8 cellular contexts compared by ENCODE assay signal in the genomic region with DNA sequence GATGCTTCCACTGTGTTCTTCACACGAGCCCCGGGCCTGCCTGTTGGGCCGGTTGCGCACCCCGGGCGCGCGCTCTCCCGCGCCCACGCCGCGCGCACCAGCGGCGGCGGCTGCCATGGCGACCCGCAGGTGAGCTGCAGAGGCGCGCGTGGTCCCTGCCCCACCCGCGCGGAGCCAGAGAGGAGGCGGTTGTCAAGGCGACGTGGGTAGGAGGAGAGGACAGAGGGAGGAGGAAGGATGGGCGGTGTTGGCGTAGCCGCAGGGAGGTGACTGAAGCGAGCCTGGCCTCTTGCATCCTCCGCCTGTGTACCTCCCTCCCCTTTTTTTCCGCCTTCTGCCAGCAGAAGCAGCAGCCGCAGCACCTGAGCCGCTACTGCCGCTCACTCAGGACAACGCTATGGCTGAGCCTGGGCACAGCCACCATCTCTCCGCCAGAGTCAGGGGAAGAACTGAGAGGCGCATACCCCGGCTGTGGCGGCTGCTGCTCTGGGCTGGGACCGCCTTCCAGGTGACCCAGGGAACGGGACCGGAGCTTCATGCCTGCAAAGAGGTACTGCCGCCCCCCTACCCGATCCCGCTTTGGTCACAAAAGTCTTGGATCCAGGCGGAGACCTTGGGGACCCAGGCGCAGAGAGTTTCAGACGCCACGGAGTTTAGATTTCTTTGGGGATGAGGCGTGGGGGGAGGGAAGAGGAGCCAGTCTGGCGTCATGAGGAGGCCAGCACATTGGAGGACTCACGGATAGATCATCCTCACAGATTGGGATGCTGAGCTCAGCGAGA. TPM values are rescaled to one million over a fixed set of nuclear protein-coding genes. Genes with fewer than 3 reads are reported as not detected.
DNase-seq lines count a peak whose midpoint lies in the region; ATAC-seq and TF ChIP-seq lines count a peak whose summit lies in the region.

A gene with protein sequence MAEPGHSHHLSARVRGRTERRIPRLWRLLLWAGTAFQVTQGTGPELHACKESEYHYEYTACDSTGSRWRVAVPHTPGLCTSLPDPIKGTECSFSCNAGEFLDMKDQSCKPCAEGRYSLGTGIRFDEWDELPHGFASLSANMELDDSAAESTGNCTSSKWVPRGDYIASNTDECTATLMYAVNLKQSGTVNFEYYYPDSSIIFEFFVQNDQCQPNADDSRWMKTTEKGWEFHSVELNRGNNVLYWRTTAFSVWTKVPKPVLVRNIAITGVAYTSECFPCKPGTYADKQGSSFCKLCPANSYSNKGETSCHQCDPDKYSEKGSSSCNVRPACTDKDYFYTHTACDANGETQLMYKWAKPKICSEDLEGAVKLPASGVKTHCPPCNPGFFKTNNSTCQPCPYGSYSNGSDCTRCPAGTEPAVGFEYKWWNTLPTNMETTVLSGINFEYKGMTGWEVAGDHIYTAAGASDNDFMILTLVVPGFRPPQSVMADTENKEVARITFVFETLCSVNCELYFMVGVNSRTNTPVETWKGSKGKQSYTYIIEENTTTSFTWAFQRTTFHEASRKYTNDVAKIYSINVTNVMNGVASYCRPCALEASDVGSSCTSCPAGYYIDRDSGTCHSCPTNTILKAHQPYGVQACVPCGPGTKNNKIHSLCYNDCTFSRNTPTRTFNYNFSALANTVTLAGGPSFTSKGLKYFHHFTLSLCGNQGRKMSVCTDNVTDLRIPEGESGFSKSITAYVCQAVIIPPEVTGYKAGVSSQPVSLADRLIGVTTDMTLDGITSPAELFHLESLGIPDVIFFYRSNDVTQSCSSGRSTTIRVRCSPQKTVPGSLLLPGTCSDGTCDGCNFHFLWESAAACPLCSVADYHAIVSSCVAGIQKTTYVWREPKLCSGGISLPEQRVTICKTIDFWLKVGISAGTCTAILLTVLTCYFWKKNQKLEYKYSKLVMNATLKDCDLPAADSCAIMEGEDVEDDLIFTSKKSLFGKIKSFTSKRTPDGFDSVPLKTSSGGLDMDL (plus strand): TSS at position 329 of the 782 bp plus-strand sequence. CDS start 69 bp downstream, at position 398.

- ATAC-seq in GM21619 (IDR thresholded peaks at IDR 0.05; ENCODE audit: unreplicated experiment) (peak; percentile 64), HG03196 (IDR thresholded peaks at IDR 0.05; ENCODE audit: unreplicated experiment) (no peak)

- peak within 1 kb of the TSS; percentile 27 for H3K56ac ChIP-seq in mesendoderm (ENCODE audit: low read length)

- H3K27ac ChIP-seq in dorsolateral prefrontal cortex (peak within 1 kb of the TSS in 53 of 59 donors; percentile 31 to 89 (median 74)), mesendoderm (ENCODE audit: low read depth, low read length) (no peak within 1 kb of the TSS)

- peaks cover 0 to 15% (median 6%) of the 10 kb centered on the region in 7 donors for H3K9me3 Mint-ChIP-seq in CD14-positive monocyte
- H3K9me3 Mint-ChIP-seq in activated CD4-positive, alpha-beta memory T cell treated with anti-CD3 and anti-CD28 coated beads, Interleukin-2, amount 10 ng/mL, durations not matched to agents 7 days and 5 days: no peaks in the 10 kb centered on the region

- H3K4me3 ChIP-seq in dorsolateral prefrontal cortex (peak within 1 kb of the TSS; percentile 29 to 80 (median 65)), mesendoderm (ENCODE audit: low read length) (peak within 1 kb of the TSS; percentile 7)

- no peak within 1 kb of the TSS for H3K18ac ChIP-seq in mesendoderm (ENCODE audit: low read length)

- no peaks in the 10 kb centered on the region for H3K36me3 ChIP-seq in mesendoderm (ENCODE audit: control insufficient read depth, insufficient read depth, low read length)

- peak within 1 kb of the TSS; percentile 77 to 92 for H3K4me3 Mint-ChIP-seq in CD14-positive monocyte
- H3K4me3 Mint-ChIP-seq in activated CD4-positive, alpha-beta memory T cell treated with anti-CD3 and anti-CD28 coated beads, Interleukin-2, amount 10 ng/mL, durations not matched to agents 7 days and 5 days: peak within 1 kb of the TSS; percentile 78

- POLR2A ChIA-PET in activated CD4-positive, alpha-beta memory T cell treated with anti-CD3 and anti-CD28 coated beads, Interleukin-2, amount 10 ng/mL, durations not matched to agents 7 days and 5 days (lab: Charles Lee): interaction anchor here (0.7 to 7.8 kb wide), 6 partner anchors 13 to 136 kb away, joined by 3 to 92 read pairs (median 4); a partner anchor contains a TSS

- TF ChIP-seq CTCF in CD14-positive monocyte (IDR thresholded peaks at IDR 0.05) (no peak), dorsolateral prefrontal cortex (IDR thresholded peaks at IDR 0.05 in 54 of 56, conservative IDR thresholded peaks at IDR 0.05 in 2 of 56; ENCODE audit: low read depth in 1 of 56, partially characterized antibody in 56 of 56) (no peak)

- H3K4ac ChIP-seq in mesendoderm (ENCODE audit: low read depth, low read length): no peak within 1 kb of the TSS

- DNase-seq in CD14-positive monocyte (ENCODE audit: low spot score) (no peak), NCI-H2029 treated with DMSO at 0.1 percent for 48 hours (lab: John Stamatoyannopoulos, UW) (peak; percentile 43), dorsolateral prefrontal cortex (peak; percentile 28 to 87 (median 67)), mesendoderm (peak; percentile 69)
- DNase-seq in activated CD4-positive, alpha-beta memory T cell treated with anti-CD3 and anti-CD28 coated beads, Interleukin-2, amount 10 ng/mL, durations not matched to agents 7 days and 5 days: peak; percentile 88
- peak; percentile 47 for DNase-seq in stimulated activated CD8-positive, alpha-beta memory T cell treated with anti-CD3 and anti-CD28 coated beads, Interleukin-12 subunit alpha, Interleukin-12 subunit beta, amount 100 ng/mL, for 24 hours (ENCODE audit: extremely low read depth)

- H3K27ac Mint-ChIP-seq in CD14-positive monocyte: peak within 1 kb of the TSS in 6 of 7 donors; percentile 30 to 88 (median 58)
- H3K27ac Mint-ChIP-seq in activated CD4-positive, alpha-beta memory T cell treated with anti-CD3 and anti-CD28 coated beads, Interleukin-2, amount 10 ng/mL, durations not matched to agents 7 days and 5 days: peak within 1 kb of the TSS; percentile 55

- H4K5ac ChIP-seq in mesendoderm (ENCODE audit: low read length): no peak within 1 kb of the TSS

- peak within 1 kb of the TSS; percentile 40 for H3K4me2 ChIP-seq in mesendoderm (ENCODE audit: low read length)

- intact Hi-C loops in CD14-positive monocyte (cut with micrococcal nuclease) (loop anchor here (2.0 to 10.0 kb wide), 3 partner anchors 71 to 149 kb away; a partner anchor contains a TSS), dorsolateral prefrontal cortex (cut with DNase I) (loop anchor here (2.0 to 10.0 kb wide), 7 partner anchors 15 to 602 kb away; a partner anchor contains a TSS)

- H3K79me1 ChIP-seq in mesendoderm (ENCODE audit: low read length): no peaks in the 10 kb centered on the region

- H3K9ac ChIP-seq in mesendoderm (ENCODE audit: low read length): no peak within 1 kb of the TSS

- peaks cover 3 to 14% of the 10 kb centered on the region in 2 donors for H3K36me3 Mint-ChIP-seq in CD14-positive monocyte
- no peaks in the 10 kb centered on the region for H3K36me3 Mint-ChIP-seq in activated CD4-positive, alpha-beta memory T cell treated with anti-CD3 and anti-CD28 coated beads, Interleukin-2, amount 10 ng/mL, durations not matched to agents 7 days and 5 days (ENCODE audit: low read depth)

- H3K27me3 ChIP-seq in dorsolateral prefrontal cortex (no peaks in the 10 kb centered on the region), mesendoderm (ENCODE audit: insufficient read depth, low read length, poor library complexity) (peaks cover 20% of the 10 kb centered on the region)

- no peak within 1 kb of the TSS for H2BK15ac ChIP-seq in mesendoderm (replicated peaks; ENCODE audit: low read depth)

- no peak within 1 kb of the TSS for H2AK5ac ChIP-seq in mesendoderm (ENCODE audit: low read length)

- peaks cover 40% of the 10 kb centered on the region for H3K4me1 Mint-ChIP-seq in CD14-positive monocyte
- H3K4me1 Mint-ChIP-seq in activated CD4-positive, alpha-beta memory T cell treated with anti-CD3 and anti-CD28 coated beads, Interleukin-2, amount 10 ng/mL, durations not matched to agents 7 days and 5 days: peaks cover 37% of the 10 kb centered on the region

- no peak within 1 kb of the TSS for H2BK120ac ChIP-seq in mesendoderm (ENCODE audit: low read depth, low read length)

- H3K4me1 ChIP-seq in mesendoderm (ENCODE audit: control insufficient read depth, low read depth, low read length): no peaks in the 10 kb centered on the region

- CTCF ChIA-PET in activated CD4-positive, alpha-beta memory T cell treated with anti-CD3 and anti-CD28 coated beads, Interleukin-2, amount 10 ng/mL, durations not matched to agents 7 days and 5 days (lab: Charles Lee): interaction anchor here (1.1 to 2.4 kb wide), 6 partner anchors 9 to 422 kb away, joined by 3 to 10 read pairs (median 6); a partner anchor contains a TSS

- H3K27me3 Mint-ChIP-seq in CD14-positive monocyte (ENCODE audit: low read depth in 3 of 3): peaks cover 38 to 55% (median 54%) of the 10 kb centered on the region in 3 donors
- peaks cover 38% of the 10 kb centered on the region for H3K27me3 Mint-ChIP-seq in activated CD4-positive, alpha-beta memory T cell treated with anti-CD3 and anti-CD28 coated beads, Interleukin-2, amount 10 ng/mL, durations not matched to agents 7 days and 5 days

- H3K79me2 ChIP-seq in mesendoderm (ENCODE audit: control insufficient read depth, insufficient read depth, low read length): no peaks in the 10 kb centered on the region

- H4K8ac ChIP-seq in mesendoderm (ENCODE audit: low read depth, low read length): no peak within 1 kb of the TSS

- WGBS in mesendoderm (ENCODE audit: extremely low coverage, insufficient coverage, low lambda C conversion rate): no CpG with 5 or more reads among the region's 56 CpGs

- H3K23ac ChIP-seq in mesendoderm (ENCODE audit: low read length): no peak within 1 kb of the TSS

- H2BK5ac ChIP-seq in mesendoderm (ENCODE audit: low read length): no peak within 1 kb of the TSS

RNA-seq across cellular contexts. Expression of the gene that starts here (rescaled TPM):
- polyA plus RNA-seq in CD14-positive monocyte: not detected
- total RNA-seq in activated CD4-positive, alpha-beta memory T cell treated with anti-CD3 and anti-CD28 coated beads, Interleukin-2, amount 10 ng/mL, durations not matched to agents 7 days and 5 days: 1 to 10 TPM; 4.1 to 5.0 TPM
- 10 to 100 TPM; 19.9 to 67.6 (median 43.1) TPM for total RNA-seq in dorsolateral prefrontal cortex
- 0.06 TPM for polyA plus RNA-seq in mesendoderm (2013, experiment 1 of 2)
- 0.06 TPM for polyA plus RNA-seq in mesendoderm (2013, experiment 2 of 2)
